ENCODE assay signal across 10 cellular contexts in the genomic region with DNA sequence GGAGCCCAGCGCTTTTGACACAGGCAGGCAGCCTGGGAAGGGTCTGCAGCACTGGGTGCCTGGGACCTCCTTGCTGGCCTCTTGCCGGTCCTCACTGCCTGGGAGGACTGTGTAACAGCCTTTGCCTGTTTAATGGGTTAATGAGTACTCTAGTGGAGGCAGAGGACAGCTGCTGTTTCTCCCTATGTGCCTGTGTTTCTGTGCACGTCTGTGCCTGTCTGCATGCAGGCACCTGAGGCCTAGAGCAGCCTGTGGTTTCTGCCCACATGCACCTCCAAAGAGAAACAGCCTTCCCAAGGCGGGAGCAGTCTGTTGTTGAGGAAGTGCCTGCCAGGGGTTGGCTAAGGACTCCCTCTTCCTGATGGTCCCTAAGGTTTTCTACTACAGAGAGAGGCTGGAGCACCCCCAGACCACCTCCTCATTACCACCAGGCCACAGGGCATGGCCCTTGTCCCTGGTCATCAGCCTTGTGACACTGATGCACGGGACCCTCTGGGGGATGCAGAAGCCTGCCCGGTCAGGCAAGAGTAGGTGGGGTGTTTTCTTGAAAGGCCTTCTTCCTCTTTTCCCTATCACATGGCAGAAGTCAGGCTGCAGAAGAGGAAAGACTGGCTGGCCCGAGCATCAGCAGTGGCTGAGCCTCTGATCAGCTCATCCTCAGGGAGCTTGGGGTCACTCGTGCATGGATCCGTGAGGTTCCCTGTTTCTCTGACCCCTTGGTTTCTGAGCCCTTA. TPM values are rescaled to one million over a fixed set of nuclear protein-coding genes. Genes with fewer than 3 reads are reported as not detected.
A peak's percentile ranks its signal among the peaks of the same experiment; 100 is the strongest.
DNase-seq lines count a peak whose midpoint lies in the region; ATAC-seq, FAIRE-seq and TF ChIP-seq lines count a peak whose summit lies in the region.
"Had no signal": no experiment of that assay in that cellular context is flagged by ENCODE, and none has a peak within 500 bp of the region (broad histone marks: within the 10 kb centered on the region; RNA-seq: fewer than 3 reads in every experiment).

No MANE protein-coding gene starts in this region.

- peak; percentile 47 for ATAC-seq in GM18498 (IDR thresholded peaks at IDR 0.05; ENCODE audit: unreplicated experiment)
- ATAC-seq in left ventricle myocardium superior, result peak; percentile 41
- ATAC-seq in GM18502 (IDR thresholded peaks at IDR 0.05; ENCODE audit: poor library complexity, unreplicated experiment), result no peak

- peak; percentile 54 for DNase-seq in NOMO-1 treated with dmso at 0.1 percent for 144 hours (lab: John Stamatoyannopoulos, UW; ENCODE audit: unreplicated experiment)
- DNase-seq in left ventricle myocardium superior, result peak; percentile 48
- no peak for DNase-seq in A172 (ENCODE audit: low spot score)
- DNase-seq in GM12892 (ENCODE audit: insufficient read length), result no peak
- no peak for DNase-seq in stimulated activated CD4-positive, alpha-beta T cell treated with anti-CD3 and anti-CD28 coated beads, Interleukin-15, amount 100 ng/mL, for 24 hours

- TF ChIP-seq POLR2A in GM12892 (IDR thresholded peaks at IDR 0.05; ENCODE audit: low read depth, low read length), result no peak

- no peak for TF ChIP-seq CTCF in 22Rv1 (IDR thresholded peaks at IDR 0.05)

- intact Hi-C loops in left ventricle myocardium superior (cut with micrococcal nuclease), result no loop called here

- no peak for FAIRE-seq in GM12892 (lab: Jason Lieb, UNC)
- FAIRE-seq: endothelial cell of umbilical vein had no signal

- peak overlapping the region; percentile 55 for H3K27ac ChIP-seq in 22Rv1
- H3K27ac ChIP-seq: vagina had no signal

RNA-seq across cellular contexts. Expression of a gene that starts 14.3 kb away (rescaled TPM):
- 2.0 TPM for total RNA-seq in left ventricle myocardium superior
- 0.72 and 1.9 TPM in 2 replicates for total RNA-seq in A172 (2014; rRNA removed; shearing (Covaris generic))
- 1.3 TPM for polyA plus RNA-seq in GM12892 (2012; ENCODE audit: missing spikeins)

Comparison
In these comparisons a context has a peak if more than half of its experiments do, and no peak if none do; other contexts are left out.
1. DNase-seq: peak in NOMO-1 treated with dmso at 0.1 percent for 144 hours (single experiment) and left ventricle myocardium superior (single experiment); none in A172 (single experiment), GM12892 (single experiment) and stimulated activated CD4-positive, alpha-beta T cell treated with anti-CD3 and anti-CD28 coated beads, Interleukin-15, amount 100 ng/mL, for 24 hours (single experiment).